In the genomic region with DNA sequence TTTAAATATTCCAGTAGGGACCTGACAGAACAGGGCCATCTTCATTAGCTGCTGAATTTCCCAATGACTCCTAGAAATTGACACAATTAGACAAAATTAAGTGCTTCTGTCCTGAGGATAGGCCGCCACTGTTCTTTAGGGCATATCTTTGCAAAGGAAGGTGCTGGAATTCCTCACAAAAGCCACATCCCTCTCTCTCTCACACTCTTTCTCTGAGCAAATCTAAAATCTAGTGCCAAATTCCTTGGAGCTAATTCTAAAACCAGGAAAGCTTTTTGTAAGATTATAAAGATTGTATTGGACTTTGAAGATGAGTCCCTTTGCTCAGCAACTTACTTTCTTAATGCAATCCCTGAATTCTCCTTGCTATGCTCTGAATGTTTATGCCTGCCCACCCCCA, we compare ENCODE assay signal across 27 cellular contexts.
A peak's percentile ranks its signal among the peaks of the same experiment; 100 is the strongest.
DNase-seq lines count a peak whose midpoint lies in the region; ATAC-seq and TF ChIP-seq lines count a peak whose summit lies in the region.
"Had no signal": no experiment of that assay in that cellular context is flagged by ENCODE, and none has a peak within 500 bp of the region (broad histone marks: within the 10 kb centered on the region; RNA-seq: fewer than 3 reads in every experiment).

No MANE protein-coding gene starts in this region.

- peaks cover 17% of the 10 kb centered on the region for H3F3A ChIP-seq in smooth muscle cell (ENCODE audit: low read depth)

- H3K27me3 ChIP-seq in smooth muscle cell (ENCODE audit: low read depth) (no peaks in the 10 kb centered on the region), ascending aorta (no peaks in the 10 kb centered on the region)
- H3K27me3 ChIP-seq: BLaER1 had no signal

- H3K36me3 ChIP-seq in smooth muscle cell (ENCODE audit: low read depth) (no peaks in the 10 kb centered on the region), ascending aorta (no peaks in the 10 kb centered on the region)
- H3K36me3 ChIP-seq: BLaER1 had no signal

- H3K4me3 ChIP-seq in smooth muscle cell (no peak overlapping the region), ascending aorta (no peak overlapping the region)
- H3K4me3 ChIP-seq: BLaER1, GM12878, K562, PC-9 had no signal

- intact Hi-C loops in ascending aorta (cut with DNase I): loop anchor here (5.0 kb wide), 1 partner anchor 61 kb away; no protein-coding TSS in a partner anchor

- no peak overlapping the region for H3K9ac ChIP-seq in smooth muscle cell (ENCODE audit: low read depth)
- H3K9ac ChIP-seq: BLaER1 had no signal

- 72% methylated on average over 1 of the region's 1 CpG for WGBS in smooth muscle cell (ENCODE audit: low lambda C conversion rate)

- peak overlapping the region; percentile 93 for H3K27ac ChIP-seq in smooth muscle cell (ENCODE audit: low read depth)
- H3K27ac ChIP-seq in ascending aorta: peak overlapping the region in 1 of 2 donors; percentile 4
- H3K27ac ChIP-seq: BLaER1, PC-9 had no signal

- TF ChIP-seq CTCF in smooth muscle cell (IDR thresholded peaks at IDR 0.05; ENCODE audit: borderline replicate concordance, insufficient read depth, poor library complexity, severe bottlenecking): no peak
- TF ChIP-seq CTCF in ascending aorta (IDR thresholded peaks at IDR 0.05): no peak

- ATAC-seq in GM18520 (IDR thresholded peaks at IDR 0.05; ENCODE audit: unreplicated experiment): no peak
- ATAC-seq: HCT116, HepG2, K562 had no signal

- peak; percentile 57 for DNase-seq in EH (ENCODE audit: low read depth)
- DNase-seq in M059J (ENCODE audit: low read depth): peak; percentile 56
- peak; percentile 54 for DNase-seq in astrocyte of the hippocampus (ENCODE audit: low read depth, low spot score)
- no peak for DNase-seq in smooth muscle cell (lab: John Stamatoyannopoulos, UW; ENCODE audit: unreplicated experiment)
- no peak for DNase-seq in activated CD8-positive, alpha-beta memory T cell treated with anti-CD3 and anti-CD28 coated beads, Interleukin-2, amount 50 U/mL, for 48 hours
- DNase-seq in ascending aorta (ENCODE audit: low spot score in 2 of 2): no peak
- no peak for DNase-seq in GDM1 (lab: John Stamatoyannopoulos, UW)
- DNase-seq: CD4-positive, CD25-positive, alpha-beta regulatory T cell; Kasumi-1; NCI-H1105 treated with DMSO at 0.1 percent for 48 hours; NCI-H146; NCI-H1930; NCI-H2107; NCI-H446; NCI-H524 treated with DMSO at 0.1 percent for 48 hours; NCI-H774; NK-92 treated with Interleukin-12 subunit alpha and Interleukin-12 subunit beta, amount 100 ng/mL, for 24 hours; PC-9; RPMI8226; SHP77; SW 1271 had no signal

- no peaks in the 10 kb centered on the region for H3K9me3 ChIP-seq in smooth muscle cell (replicated peaks; ENCODE audit: low read depth)
- no peaks in the 10 kb centered on the region for H3K9me3 ChIP-seq in ascending aorta
- H3K9me3 ChIP-seq: BLaER1 had no signal

- no peak overlapping the region for H2AFZ ChIP-seq in smooth muscle cell (ENCODE audit: low read depth)
- H2AFZ ChIP-seq: PC-9 had no signal

- H3K4me2 ChIP-seq in smooth muscle cell: peak overlapping the region; percentile 9
- H3K4me2 ChIP-seq: BLaER1, PC-9 had no signal

- no peaks in the 10 kb centered on the region for H4K20me1 ChIP-seq in smooth muscle cell (ENCODE audit: low read depth)
- H4K20me1 ChIP-seq: BLaER1 had no signal

- H3K4me1 ChIP-seq in smooth muscle cell (ENCODE audit: low read depth) (peaks cover 11% of the 10 kb centered on the region), ascending aorta (peaks cover 8 to 9% of the 10 kb centered on the region in 2 donors)
- H3K4me1 ChIP-seq: BLaER1 had no signal

- no peaks in the 10 kb centered on the region for H3K79me2 ChIP-seq in smooth muscle cell (ENCODE audit: low read depth)

Comparison
In these comparisons a context has a peak if more than half of its experiments do, and no peak if none do; other contexts are left out.
1. DNase-seq: peak in EH (single experiment), M059J (single experiment) and astrocyte of the hippocampus (single experiment); none in smooth muscle cell (single experiment), activated CD8-positive, alpha-beta memory T cell treated with anti-CD3 and anti-CD28 coated beads, Interleukin-2, amount 50 U/mL, for 48 hours (single experiment), ascending aorta (0 of 2) and GDM1 (single experiment).